ENCODE assay signal across 8 cellular contexts in genomic region chr19:8208119-8208709, GRCh38. TPM values are rescaled to one million over a fixed set of nuclear protein-coding genes. Genes with fewer than 3 reads are reported as not detected.
DNase-seq lines count a peak whose midpoint lies in the region; ATAC-seq, FAIRE-seq and TF ChIP-seq lines count a peak whose summit lies in the region.

No MANE protein-coding gene starts in this region.

- no peak for ATAC-seq in stimulated activated naive B cell treated with anti-CD40 and anti-IgM and Interleukin-4, amounts not matched to agents 10 μg/mL and 1 μg/mL and 100 μg/mL, for 72 hours (replicated peaks)

- H3K27ac Mint-ChIP-seq in activated T-helper 1 cell treated with anti-CD3 and anti-CD28 coated beads, Interleukin-12 subunit alpha, Interleukin-12 subunit beta, Interleukin-2, Interleukin-4 antibody, amounts not matched to agents 30 ng/mL and 10 ng/mL and 1 ng/mL, durations not matched to agents 14 hours and 24 hours and 36 hours, result peak overlapping the region; percentile 61
- H3K27ac Mint-ChIP-seq in stimulated activated naive B cell treated with anti-CD40 and anti-IgM and Interleukin-4, amounts not matched to agents 10 μg/mL and 1 μg/mL and 100 μg/mL, for 72 hours, result peak overlapping the region; percentile 84

- H3K4me3 ChIP-seq in HFF-Myc (replicated peaks; ENCODE audit: low read depth, low read length), result peak overlapping the region; percentile 22
- H3K4me3 ChIP-seq in iPS-15b (ENCODE audit: low read depth, low read length), result peak overlapping the region; percentile 52

- TF ChIP-seq CTCF in HFF-Myc (IDR thresholded peaks at IDR 0.05; ENCODE audit: low read depth, low read length, missing control alignments) (no peak), D721Med (IDR thresholded peaks at IDR 0.05; ENCODE audit: insufficient read depth, missing control alignments) (no peak)

- H3K27me3 Mint-ChIP-seq in activated T-helper 1 cell treated with anti-CD3 and anti-CD28 coated beads, Interleukin-12 subunit alpha, Interleukin-12 subunit beta, Interleukin-2, Interleukin-4 antibody, amounts not matched to agents 30 ng/mL and 10 ng/mL and 1 ng/mL, durations not matched to agents 14 hours and 24 hours and 36 hours (ENCODE audit: insufficient read depth), result peaks cover 8% of the 10 kb centered on the region
- H3K27me3 Mint-ChIP-seq in stimulated activated naive B cell treated with anti-CD40 and anti-IgM and Interleukin-4, amounts not matched to agents 10 μg/mL and 1 μg/mL and 100 μg/mL, for 72 hours, result no peaks in the 10 kb centered on the region

- H3K9me3 Mint-ChIP-seq in activated T-helper 1 cell treated with anti-CD3 and anti-CD28 coated beads, Interleukin-12 subunit alpha, Interleukin-12 subunit beta, Interleukin-2, Interleukin-4 antibody, amounts not matched to agents 30 ng/mL and 10 ng/mL and 1 ng/mL, durations not matched to agents 14 hours and 24 hours and 36 hours, result no peaks in the 10 kb centered on the region
- no peaks in the 10 kb centered on the region for H3K9me3 Mint-ChIP-seq in stimulated activated naive B cell treated with anti-CD40 and anti-IgM and Interleukin-4, amounts not matched to agents 10 μg/mL and 1 μg/mL and 100 μg/mL, for 72 hours

- peak overlapping the region; percentile 75 for H3K4me3 Mint-ChIP-seq in activated T-helper 1 cell treated with anti-CD3 and anti-CD28 coated beads, Interleukin-12 subunit alpha, Interleukin-12 subunit beta, Interleukin-2, Interleukin-4 antibody, amounts not matched to agents 30 ng/mL and 10 ng/mL and 1 ng/mL, durations not matched to agents 14 hours and 24 hours and 36 hours
- peak overlapping the region; percentile 84 to 88 for H3K4me3 Mint-ChIP-seq in stimulated activated naive B cell treated with anti-CD40 and anti-IgM and Interleukin-4, amounts not matched to agents 10 μg/mL and 1 μg/mL and 100 μg/mL, for 72 hours

- peaks cover 14% of the 10 kb centered on the region for H3K36me3 Mint-ChIP-seq in activated T-helper 1 cell treated with anti-CD3 and anti-CD28 coated beads, Interleukin-12 subunit alpha, Interleukin-12 subunit beta, Interleukin-2, Interleukin-4 antibody, amounts not matched to agents 30 ng/mL and 10 ng/mL and 1 ng/mL, durations not matched to agents 14 hours and 24 hours and 36 hours (ENCODE audit: low read depth)
- H3K36me3 Mint-ChIP-seq in stimulated activated naive B cell treated with anti-CD40 and anti-IgM and Interleukin-4, amounts not matched to agents 10 μg/mL and 1 μg/mL and 100 μg/mL, for 72 hours, result peaks cover 12 to 19% of the 10 kb centered on the region in 2 donors

- H3K36me3 ChIP-seq in iPS-15b (ENCODE audit: control insufficient read depth, insufficient read depth, low read length), result peaks cover 10% of the 10 kb centered on the region

- H3K4me1 Mint-ChIP-seq in activated T-helper 1 cell treated with anti-CD3 and anti-CD28 coated beads, Interleukin-12 subunit alpha, Interleukin-12 subunit beta, Interleukin-2, Interleukin-4 antibody, amounts not matched to agents 30 ng/mL and 10 ng/mL and 1 ng/mL, durations not matched to agents 14 hours and 24 hours and 36 hours (ENCODE audit: low read depth), result peaks cover 22% of the 10 kb centered on the region
- peaks cover 29 to 69% of the 10 kb centered on the region in 2 donors for H3K4me1 Mint-ChIP-seq in stimulated activated naive B cell treated with anti-CD40 and anti-IgM and Interleukin-4, amounts not matched to agents 10 μg/mL and 1 μg/mL and 100 μg/mL, for 72 hours

- no peaks in the 10 kb centered on the region for H3K27me3 ChIP-seq in iPS-15b (ENCODE audit: control insufficient read depth, insufficient read depth, low read length)

- no peak for DNase-seq in HFF-Myc (ENCODE audit: extremely low read depth, low read depth)
- DNase-seq in activated T-helper 1 cell treated with anti-CD3 and anti-CD28 coated beads, Interleukin-12 subunit alpha, Interleukin-12 subunit beta, Interleukin-2, Interleukin-4 antibody, amounts not matched to agents 30 ng/mL and 10 ng/mL and 1 ng/mL, durations not matched to agents 14 hours and 24 hours and 36 hours (ENCODE audit: low spot score), result no peak
- DNase-seq in stimulated activated naive B cell treated with anti-CD40 and anti-IgM and Interleukin-4, amounts not matched to agents 10 μg/mL and 1 μg/mL and 100 μg/mL, for 72 hours, result no peak
- DNase-seq in activated CD4-positive, CD25-positive, alpha-beta regulatory T cell treated with anti-CD3 and anti-CD28 coated beads, Interleukin-2, amount 50 U/mL, for 72 hours, result no peak
- DNase-seq in D721Med (ENCODE audit: insufficient read length, low spot score), result no peak
- DNase-seq in activated CD4-positive, CD25-positive, alpha-beta regulatory T cell (lab: John Stamatoyannopoulos, UW), result no peak
- DNase-seq in activated CD4-positive, alpha-beta T cell treated with anti-CD3 and anti-CD28 coated beads for 48 hours, result no peak

- H3K9me3 ChIP-seq in iPS-15b (ENCODE audit: control insufficient read depth, insufficient read depth, low read length), result no peaks in the 10 kb centered on the region

- peaks cover 13% of the 10 kb centered on the region for H3K4me1 ChIP-seq in iPS-15b (ENCODE audit: control insufficient read depth, insufficient read depth, low read length)

- intact Hi-C loops in activated T-helper 1 cell treated with anti-CD3 and anti-CD28 coated beads, Interleukin-12 subunit alpha, Interleukin-12 subunit beta, Interleukin-2, Interleukin-4 antibody, amounts not matched to agents 30 ng/mL and 10 ng/mL and 1 ng/mL, durations not matched to agents 14 hours and 24 hours and 36 hours (cut with micrococcal nuclease), result loop anchor here (2.0 kb wide), 1 partner anchor 45 kb away; no protein-coding TSS in a partner anchor

- peak overlapping the region; percentile 37 for H3K9ac ChIP-seq in iPS-15b (ENCODE audit: low read depth, low read length)

- FAIRE-seq in D721Med (lab: Jason Lieb, UNC), result no peak

RNA-seq across cellular contexts. Expression of gene CERS4, which starts 1.0 kb away (rescaled TPM):
- 26.4 and 29.7 TPM in 2 replicates for total RNA-seq in activated T-helper 1 cell treated with anti-CD3 and anti-CD28 coated beads, Interleukin-12 subunit alpha, Interleukin-12 subunit beta, Interleukin-2, Interleukin-4 antibody, amounts not matched to agents 30 ng/mL and 10 ng/mL and 1 ng/mL, durations not matched to agents 14 hours and 24 hours and 36 hours

RNA-seq across cellular contexts. Expression of gene FBN3, which starts 58.8 kb away (rescaled TPM):
- not detected in 2 replicates for total RNA-seq in activated T-helper 1 cell treated with anti-CD3 and anti-CD28 coated beads, Interleukin-12 subunit alpha, Interleukin-12 subunit beta, Interleukin-2, Interleukin-4 antibody, amounts not matched to agents 30 ng/mL and 10 ng/mL and 1 ng/mL, durations not matched to agents 14 hours and 24 hours and 36 hours
